ENCODE assay signal across 25 cellular contexts in genomic region chr7:106926892-106927291, GRCh38.
A peak's percentile ranks its signal among the peaks of the same experiment; 100 is the strongest.
DNase-seq lines count a peak whose midpoint lies in the region; ATAC-seq, FAIRE-seq and TF ChIP-seq lines count a peak whose summit lies in the region.
"Had no signal": no experiment of that assay in that cellular context is flagged by ENCODE, and none has a peak within 500 bp of the region (broad histone marks: within the 10 kb centered on the region; RNA-seq: fewer than 3 reads in every experiment).

No MANE protein-coding gene starts in this region.

- H3K27ac Mint-ChIP-seq in Calu3 (ENCODE audit: unreplicated experiment): no peak overlapping the region
- H3K27ac Mint-ChIP-seq: CD14-positive monocyte; CD4-positive, alpha-beta memory T cell; CD4-positive, CD25-positive, alpha-beta regulatory T cell had no signal

- no peak overlapping the region for H2BK120ac ChIP-seq in neuronal stem cell (ENCODE audit: low read depth, low read length)

- POLR2A ChIA-PET in K562 (lab: Yijun Ruan, JAX): interaction anchor here (1.0 to 1.2 kb wide), 2 partner anchors 10 to 242 kb away, joined by 3 read pairs; partner anchors contain the start of gene HBP1

- H3K4me2 ChIP-seq in DOHH2 (ENCODE audit: low read length) (peak overlapping the region; percentile 3; the same call in 1 of the 2 replicates), K562 (ENCODE audit: insufficient read depth, low read length) (no peak overlapping the region), neuronal stem cell (ENCODE audit: insufficient read depth, low read length, poor library complexity, severe bottlenecking) (no peak overlapping the region)
- H3K4me2 ChIP-seq: BLaER1 had no signal

- H3K79me1 ChIP-seq in neuronal stem cell (ENCODE audit: low read depth, low read length): no peaks in the 10 kb centered on the region

- peak; percentile 3 for DNase-seq in NCI-H69 (lab: John Stamatoyannopoulos, UW)
- no peak for DNase-seq in K562 (ENCODE audit: extremely low read depth in 1 of 4, low spot score in 3 of 4)
- DNase-seq in middle frontal gyrus (ENCODE audit: extremely low spot score, low spot score): peak; percentile 13
- DNase-seq in Calu3: no peak
- no peak for DNase-seq in right cardiac atrium
- DNase-seq in neuronal stem cell (ENCODE audit: low spot score): no peak
- DNase-seq: 8988T; ACHN; BE2C; C1 segment of cervical spinal cord; CD4-positive, alpha-beta memory T cell; CD4-positive, CD25-positive, alpha-beta regulatory T cell; CD8-positive, alpha-beta memory T cell; COR-L47; DMS79 treated with DMSO at 0.1 percent for 48 hours; EL; GDM1 had no signal

- no peak overlapping the region for H3K4me3 ChIP-seq in DOHH2 (ENCODE audit: low read length)
- H3K4me3 ChIP-seq in K562: no peak overlapping the region
- no peak overlapping the region for H3K4me3 ChIP-seq in right cardiac atrium (ENCODE audit: low read length)
- H3K4me3 ChIP-seq in neuronal stem cell (ENCODE audit: low read length in 2 of 2): no peak overlapping the region
- H3K4me3 ChIP-seq: BLaER1, GM12878 had no signal

- H3K36me3 Mint-ChIP-seq in Calu3 (ENCODE audit: insufficient read depth, unreplicated experiment): no peaks in the 10 kb centered on the region
- H3K36me3 Mint-ChIP-seq: CD14-positive monocyte; CD4-positive, CD25-positive, alpha-beta regulatory T cell had no signal

- TF ChIP-seq CTCF in DOHH2 (IDR thresholded peaks at IDR 0.05; ENCODE audit: low read depth, low read length, poor library complexity, severe bottlenecking): no peak
- no peak for TF ChIP-seq CTCF in K562 (IDR thresholded peaks at IDR 0.05 in 2 of 3, conservative IDR thresholded peaks at IDR 0.05 in 1 of 3; ENCODE audit: insufficient read depth in 2 of 3, low read depth in 1 of 3, low read length in 3 of 3)
- no peak for TF ChIP-seq CTCF in Calu3 (IDR thresholded peaks at IDR 0.05; ENCODE audit: unreplicated experiment)

- no peaks in the 10 kb centered on the region for H3K4me1 Mint-ChIP-seq in Calu3 (ENCODE audit: low read depth, unreplicated experiment)
- H3K4me1 Mint-ChIP-seq: CD14-positive monocyte; CD4-positive, CD25-positive, alpha-beta regulatory T cell; CD8-positive, alpha-beta memory T cell had no signal

- no peak overlapping the region for H2AFZ ChIP-seq in K562 (ENCODE audit: low read depth, low read length)
- no peak overlapping the region for H2AFZ ChIP-seq in neuronal stem cell (ENCODE audit: low read length)

- H3K27ac ChIP-seq in DOHH2 (ENCODE audit: low read depth, low read length) (no peak overlapping the region), K562 (ENCODE audit: extremely low read depth, low read depth, low read length) (no peak overlapping the region), right cardiac atrium (ENCODE audit: low read length) (no peak overlapping the region), neuronal stem cell (replicated peaks; ENCODE audit: low read length) (no peak overlapping the region)
- H3K27ac ChIP-seq: BLaER1 had no signal

- 4% methylated on average over 4 of the region's 4 CpGs for WGBS in K562 (ENCODE audit: insufficient coverage, low coverage, missing lambda C conversion rate)
- 82% methylated on average over 4 of the region's 4 CpGs for WGBS in right cardiac atrium
- no CpG with 5 or more reads among the region's 4 CpGs for WGBS in neuronal stem cell (ENCODE audit: extremely low coverage in 2 of 2, insufficient read length in 2 of 2, insufficient replicate concordance in 1 of 2), 2 donors

- no peaks in the 10 kb centered on the region for H3K9me1 ChIP-seq in K562 (ENCODE audit: control insufficient read depth, insufficient read depth, low read length)

- no TSS peak for BruUV-seq in K562 (replicated peaks; lab: Mats Ljungman, UMichigan)
- no TSS peak for BruUV-seq in Calu3 (replicated peaks; lab: Mats Ljungman, UMichigan)

- no peak overlapping the region for H3K4ac ChIP-seq in neuronal stem cell (ENCODE audit: low read length)

- intact Hi-C loops in K562 (cut with micrococcal nuclease): no loop called here
- intact Hi-C loops in Calu3 (cut with micrococcal nuclease; ENCODE audit: unreplicated experiment): no loop called here
- intact Hi-C loops in right cardiac atrium (cut with DNase I): no loop called here

- TF ChIP-seq EP300 in K562 (IDR thresholded peaks at IDR 0.05; ENCODE audit: low read length): no peak

- H3K14ac ChIP-seq in neuronal stem cell (ENCODE audit: low read length): no peak overlapping the region

- TF ChIP-seq POLR2A in K562 (conservative IDR thresholded peaks at IDR 0.05): no peak

- no peak overlapping the region for H3K18ac ChIP-seq in neuronal stem cell (ENCODE audit: low read length)

- no peaks in the 10 kb centered on the region for H3K27me3 ChIP-seq in DOHH2 (ENCODE audit: control insufficient read depth, low read length)
- 0 out of 5 replicates have a peak, but pooled peaks cover 0 to 3% of the 10 kb centered on the region in 2 experiments for H3K27me3 ChIP-seq in K562 (ENCODE audit: control insufficient read depth in 2 of 2, insufficient read depth in 2 of 2, low read length in 2 of 2)
- H3K27me3 ChIP-seq in right cardiac atrium (ENCODE audit: control insufficient read depth, insufficient read depth): no peaks in the 10 kb centered on the region
- no peaks in the 10 kb centered on the region for H3K27me3 ChIP-seq in neuronal stem cell (ENCODE audit: control insufficient read depth in 3 of 3, insufficient read depth in 3 of 3, low read depth in 1 of 3, low read length in 3 of 3)
- H3K27me3 ChIP-seq: BE2C, BLaER1 had no signal

- no peak for ATAC-seq in K562
- no peak for ATAC-seq in right cardiac atrium

- H3K9me3 Mint-ChIP-seq in Calu3 (ENCODE audit: low read depth, unreplicated experiment): no peaks in the 10 kb centered on the region

- no peak overlapping the region for H2BK15ac ChIP-seq in neuronal stem cell (ENCODE audit: low read length)

- H2AK5ac ChIP-seq in neuronal stem cell (ENCODE audit: low read depth, low read length): no peak overlapping the region

- no peak overlapping the region for H2BK5ac ChIP-seq in neuronal stem cell (ENCODE audit: low read length)

- FAIRE-seq in K562 (lab: Jason Lieb, UNC): no peak
- FAIRE-seq: A204.1, D721Med, GM12878, GM12892, GM18507 had no signal

- no peak overlapping the region for H2BK12ac ChIP-seq in neuronal stem cell (ENCODE audit: low read length)

- in situ Hi-C loops in K562 (cut with MboI): no loop called here

- H3K27me3 Mint-ChIP-seq in Calu3 (ENCODE audit: unreplicated experiment): no peaks in the 10 kb centered on the region
- H3K27me3 Mint-ChIP-seq: CD8-positive, alpha-beta memory T cell had no signal

- no peaks in the 10 kb centered on the region for H3K79me2 ChIP-seq in DOHH2 (ENCODE audit: control insufficient read depth, low read length)
- H3K79me2 ChIP-seq in K562 (ENCODE audit: control insufficient read depth, insufficient read depth, low read length): no peaks in the 10 kb centered on the region

- TF ChIP-seq RAD21 in K562 (CRISPR knock-in tag; conservative IDR thresholded peaks at IDR 0.05 in 1 of 2, IDR thresholded peaks at IDR 0.05 in 1 of 2): no peak

- H4K20me1 ChIP-seq in DOHH2 (ENCODE audit: control insufficient read depth, insufficient read depth, low read depth, low read length): no peaks in the 10 kb centered on the region
- H4K20me1 ChIP-seq in K562 (replicated peaks; ENCODE audit: control insufficient read depth, insufficient read depth, low read length): no peaks in the 10 kb centered on the region
- H4K20me1 ChIP-seq: BLaER1 had no signal

- H3K23ac ChIP-seq in neuronal stem cell (ENCODE audit: low read depth, low read length, poor library complexity): no peak overlapping the region

- H3K9me3 ChIP-seq in DOHH2 (ENCODE audit: control insufficient read depth, insufficient read depth, low read length): no peaks in the 10 kb centered on the region
- H3K9me3 ChIP-seq in K562 (replicated peaks; ENCODE audit: control insufficient read depth, insufficient read depth, low read depth, low read length): no peaks in the 10 kb centered on the region
- no peaks in the 10 kb centered on the region for H3K9me3 ChIP-seq in right cardiac atrium (ENCODE audit: control insufficient read depth, low read length)
- H3K9me3 ChIP-seq in neuronal stem cell (replicated peaks in 1 of 2; ENCODE audit: control insufficient read depth in 2 of 2, insufficient read depth in 1 of 2, low read depth in 1 of 2, low read length in 2 of 2): no peaks in the 10 kb centered on the region
- H3K9me3 ChIP-seq: BE2C had no signal

- CTCF ChIA-PET in K562 (lab: Yijun Ruan, JAX; ENCODE audit: low intra/inter-chr PET ratio) (no interaction called here), Calu3 (lab: Charles Lee) (no interaction called here)

- H3K4me3 Mint-ChIP-seq in Calu3 (ENCODE audit: low read depth, unreplicated experiment): no peak overlapping the region
- H3K4me3 Mint-ChIP-seq: CD14-positive monocyte; CD4-positive, alpha-beta memory T cell; CD4-positive, CD25-positive, alpha-beta regulatory T cell; CD8-positive, alpha-beta memory T cell had no signal

- H3K9me2 ChIP-seq in DOHH2 (replicated peaks; ENCODE audit: control insufficient read depth, low read length): no peaks in the 10 kb centered on the region

- peaks cover 13% of the 10 kb centered on the region for H3K4me1 ChIP-seq in DOHH2 (ENCODE audit: control insufficient read depth, low read length)
- no peaks in the 10 kb centered on the region for H3K4me1 ChIP-seq in K562 (replicated peaks in 1 of 2; ENCODE audit: control insufficient read depth in 2 of 2, insufficient read depth in 2 of 2, low read length in 2 of 2)
- no peaks in the 10 kb centered on the region for H3K4me1 ChIP-seq in right cardiac atrium (ENCODE audit: control insufficient read depth, insufficient read depth, low read length)
- no peaks in the 10 kb centered on the region for H3K4me1 ChIP-seq in neuronal stem cell (ENCODE audit: control insufficient read depth in 2 of 2, insufficient read depth in 1 of 2, low read depth in 1 of 2, low read length in 2 of 2)
- H3K4me1 ChIP-seq: BE2C, BLaER1 had no signal

- H4K8ac ChIP-seq in neuronal stem cell (ENCODE audit: low read depth, low read length): no peak overlapping the region

- H3K9ac ChIP-seq in K562 (ENCODE audit: insufficient read depth in 1 of 2, low read depth in 2 of 2, low read length in 2 of 2) (no peak overlapping the region), neuronal stem cell (ENCODE audit: low read depth, low read length, poor library complexity) (no peak overlapping the region)
- H3K9ac ChIP-seq: BLaER1 had no signal

- H3K36me3 ChIP-seq in DOHH2 (ENCODE audit: control insufficient read depth, low read length): no peaks in the 10 kb centered on the region
- no peaks in the 10 kb centered on the region for H3K36me3 ChIP-seq in K562 (ENCODE audit: control insufficient read depth, insufficient read depth, low read length)
- no peaks in the 10 kb centered on the region for H3K36me3 ChIP-seq in neuronal stem cell (replicated peaks in 1 of 2; ENCODE audit: control insufficient read depth in 2 of 2, insufficient read depth in 2 of 2, low read length in 2 of 2)
- H3K36me3 ChIP-seq: BE2C, BLaER1 had no signal

- H4K91ac ChIP-seq in neuronal stem cell (ENCODE audit: low read depth, low read length, poor library complexity): no peak overlapping the region

- no peaks in the 10 kb centered on the region for H3F3A ChIP-seq in DOHH2 (ENCODE audit: control insufficient read depth, insufficient read depth)

TF ChIP-seq in K562, 482 proteins besides CTCF, POLR2A, EP300 and RAD21:
- TF ChIP-seq ZNF146 (CRISPR knock-in tag; IDR thresholded peaks at IDR 0.05; ENCODE audit: unreplicated experiment): peak; percentile 92
- TF ChIP-seq ZNF143 (CRISPR knock-in tag; IDR thresholded peaks at IDR 0.05): no peak

Comparison
In these comparisons a context has a peak if more than half of its experiments do, and no peak if none do; other contexts are left out.
1. DNase-seq: peak in NCI-H69 (single experiment) and middle frontal gyrus (single experiment); none in K562 (0 of 4), Calu3 (single experiment), right cardiac atrium (0 of 3) and neuronal stem cell (single experiment).